1 cellular context compared by ENCODE assay signal in genomic region chr6:29847871-29848630, GRCh38.
TF ChIP-seq lines count a peak whose summit lies in the region.

No MANE protein-coding gene starts in this region.

TF ChIP-seq in HEK293, 187 proteins besides CTCF, POLR2A, EP300 and RAD21 (continued from another document):
- no peak for TF ChIP-seq ZNF514 (tag by site-specific recombination; IDR thresholded peaks at IDR 0.05)
- TF ChIP-seq ELK4 (IDR thresholded peaks at IDR 0.05; ENCODE audit: borderline replicate concordance, low read depth, low read length): no peak
- 0 out of 2 replicates have a peak, but pooled peaks have one; percentile 33 for TF ChIP-seq SP7 (tag by site-specific recombination; IDR thresholded peaks at IDR 0.05)
- TF ChIP-seq ZNF280D (tag by site-specific recombination; IDR thresholded peaks at IDR 0.05): no peak
- TF ChIP-seq ZNF585B (tag by site-specific recombination; IDR thresholded peaks at IDR 0.05): no peak
- TF ChIP-seq REST (tag by site-specific recombination; IDR thresholded peaks at IDR 0.05): no peak
- TF ChIP-seq ZNF660 (tag by site-specific recombination; IDR thresholded peaks at IDR 0.05): peak; percentile 53; the same call in 1 of the 2 replicates
- peak; percentile 69 for TF ChIP-seq ZFP37 (tag by site-specific recombination; IDR thresholded peaks at IDR 0.05)
- no peak for TF ChIP-seq KLF10 (tag by site-specific recombination; IDR thresholded peaks at IDR 0.05)
- TF ChIP-seq PRDM6 (tag by site-specific recombination; IDR thresholded peaks at IDR 0.05): no peak
- TF ChIP-seq ZNF549 (tag by site-specific recombination; IDR thresholded peaks at IDR 0.05): no peak
- TF ChIP-seq SALL2 (tag by site-specific recombination; IDR thresholded peaks at IDR 0.05; ENCODE audit: borderline replicate concordance): no peak
- no peak for TF ChIP-seq MZF1 (tag by site-specific recombination; IDR thresholded peaks at IDR 0.05; ENCODE audit: borderline replicate concordance)
- TF ChIP-seq ZNF449 (tag by site-specific recombination; IDR thresholded peaks at IDR 0.05): no peak
- no peak for TF ChIP-seq ZBTB49 (tag by site-specific recombination; IDR thresholded peaks at IDR 0.05; ENCODE audit: low read depth)
- TF ChIP-seq ZNF624 (tag by site-specific recombination; IDR thresholded peaks at IDR 0.05): no peak
- no peak for TF ChIP-seq ZNF112 (tag by site-specific recombination; IDR thresholded peaks at IDR 0.05)
- no peak for TF ChIP-seq TCF7L2 (IDR thresholded peaks at IDR 0.05; ENCODE audit: borderline replicate concordance, low read depth, low read length)
- no peak for TF ChIP-seq AEBP2 (tag by site-specific recombination; IDR thresholded peaks at IDR 0.05; ENCODE audit: borderline replicate concordance)
- TF ChIP-seq ZNF248 (tag by site-specific recombination; IDR thresholded peaks at IDR 0.05): no peak
- TF ChIP-seq OSR2 (tag by site-specific recombination; IDR thresholded peaks at IDR 0.05): no peak
- no peak for TF ChIP-seq ZNF341 (tag by site-specific recombination; IDR thresholded peaks at IDR 0.05; ENCODE audit: low read depth)
- 0 out of 2 replicates have a peak, but pooled peaks have one; percentile 18 for TF ChIP-seq EGR2 (tag by site-specific recombination; IDR thresholded peaks at IDR 0.05; ENCODE audit: low read depth)
- peak; percentile 76 for TF ChIP-seq ZBTB17 (tag by site-specific recombination; IDR thresholded peaks at IDR 0.05)
- no peak for TF ChIP-seq ZNF530 (tag by site-specific recombination; IDR thresholded peaks at IDR 0.05; ENCODE audit: low read depth)
- TF ChIP-seq ZNF544 (tag by site-specific recombination; IDR thresholded peaks at IDR 0.05): no peak
- no peak for TF ChIP-seq ZNF529 (tag by site-specific recombination; IDR thresholded peaks at IDR 0.05; ENCODE audit: insufficient replicate concordance)
- peak; percentile 89 for TF ChIP-seq ZNF2 (tag by site-specific recombination; IDR thresholded peaks at IDR 0.05)
- TF ChIP-seq ZFP69B (tag by site-specific recombination; IDR thresholded peaks at IDR 0.05): no peak
- no peak for TF ChIP-seq HOXA7 (CRISPR knock-in tag; IDR thresholded peaks at IDR 0.05; ENCODE audit: borderline replicate concordance)
- TF ChIP-seq KLF8 (tag by site-specific recombination; IDR thresholded peaks at IDR 0.05): 0 out of 2 replicates have a peak, but pooled peaks have one; percentile 27
- peak; percentile 25; the same call in 1 of the 2 replicates for TF ChIP-seq SCRT1 (tag by site-specific recombination; IDR thresholded peaks at IDR 0.05; ENCODE audit: borderline replicate concordance)
- no peak for TF ChIP-seq GLIS1 (tag by site-specific recombination; IDR thresholded peaks at IDR 0.05)
- no peak for TF ChIP-seq KLF16 (tag by site-specific recombination; IDR thresholded peaks at IDR 0.05)
- no peak for TF ChIP-seq ZNF488 (tag by site-specific recombination; IDR thresholded peaks at IDR 0.05)
- TF ChIP-seq GFI1B (tag by site-specific recombination; IDR thresholded peaks at IDR 0.05): peak; percentile 99
- TF ChIP-seq ZNF670 (tag by site-specific recombination; IDR thresholded peaks at IDR 0.05; ENCODE audit: low read depth): no peak
- no peak for TF ChIP-seq ZNF350 (tag by site-specific recombination; IDR thresholded peaks at IDR 0.05)
